In the genomic region with DNA sequence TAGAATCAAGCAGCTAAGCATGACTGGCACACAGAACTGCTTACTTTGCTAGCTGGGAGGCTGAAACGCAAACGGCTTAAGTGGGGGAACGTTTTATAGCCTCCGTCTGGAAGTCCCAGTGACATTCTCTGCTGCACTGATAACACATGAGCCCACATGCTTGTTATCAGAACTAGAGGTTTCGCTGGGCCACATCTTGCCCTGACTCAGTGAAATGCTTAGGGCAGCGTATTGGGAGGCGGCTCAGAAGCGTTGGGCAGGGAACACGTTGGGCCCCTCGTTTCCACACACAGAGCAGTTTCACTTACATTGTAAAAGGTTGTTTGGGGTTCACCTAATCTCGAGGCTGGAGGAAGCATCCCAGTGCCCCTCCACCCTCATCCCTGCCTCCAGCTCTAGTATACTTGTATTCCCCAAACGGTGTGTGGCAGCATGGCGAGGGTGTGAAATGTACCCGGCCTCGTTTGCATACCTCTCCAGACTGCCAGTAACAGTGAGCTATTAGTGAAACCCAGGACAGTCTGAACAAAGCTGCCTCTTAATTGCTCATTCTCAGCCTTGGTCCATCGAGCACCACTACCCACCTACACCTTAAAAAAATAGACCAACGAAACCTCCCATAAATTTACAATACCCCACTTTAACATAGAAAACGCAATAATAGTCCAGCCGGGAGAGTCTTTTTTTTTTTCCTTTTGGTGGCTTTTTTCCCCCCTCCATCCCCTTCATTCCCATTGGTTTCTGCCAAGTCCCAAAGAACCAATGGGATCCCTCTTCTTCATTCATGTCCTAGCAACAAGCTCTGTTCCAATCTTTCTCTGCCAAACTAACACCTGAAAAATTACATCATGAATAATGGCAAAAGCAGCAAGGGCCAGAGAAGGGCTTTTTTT, we compare ENCODE assay signal across 9 cellular contexts.
DNase-seq lines count a peak whose midpoint lies in the region; ATAC-seq, FAIRE-seq and TF ChIP-seq lines count a peak whose summit lies in the region.
"Had no signal": no experiment of that assay in that cellular context is flagged by ENCODE, and none has a peak within 500 bp of the region (broad histone marks: within the 10 kb centered on the region; RNA-seq: fewer than 3 reads in every experiment).

No MANE protein-coding gene starts in this region.

- no peak for TF ChIP-seq POLR2A in transverse colon (IDR thresholded peaks at IDR 0.05)
- TF ChIP-seq POLR2A in GM12892 (IDR thresholded peaks at IDR 0.05; ENCODE audit: low read depth, low read length), result no peak

- TF ChIP-seq CTCF in coronary artery (IDR thresholded peaks at IDR 0.05) (no peak), transverse colon (IDR thresholded peaks at IDR 0.05) (no peak)

- no peak for ATAC-seq in GM21360 (IDR thresholded peaks at IDR 0.05; ENCODE audit: unreplicated experiment)

- no peaks in the 10 kb centered on the region for H3K9me3 ChIP-seq in transverse colon

- TF ChIP-seq EP300 in transverse colon (IDR thresholded peaks at IDR 0.05; ENCODE audit: low read depth), result no peak

- peak overlapping the region; percentile 25 for H3K4me3 ChIP-seq in coronary artery
- no peak overlapping the region for H3K4me3 ChIP-seq in transverse colon

- in situ Hi-C loops in transverse colon (cut with MboI; ENCODE audit: low pct_ligation_motif_present in 1 of 4, low pct_unique_long_range_greater_than_20kb in 1 of 4, low sequenced_read_pairs in 3 of 4), result loop anchor here in 2 of 4 donors (25.0 kb wide), 2 partner anchors 541 to 841 kb away; no protein-coding TSS in a partner anchor

- no peak for FAIRE-seq in GM12892 (lab: Jason Lieb, UNC)

- H3K27ac ChIP-seq in coronary artery (peak overlapping the region; percentile 40 to 46), transverse colon (peak overlapping the region; percentile 60 to 81 (median 71))

- no peaks in the 10 kb centered on the region for H3K36me3 ChIP-seq in transverse colon

- peaks cover 8 to 22% (median 14%) of the 10 kb centered on the region in 4 donors for H3K4me1 ChIP-seq in transverse colon

- no peaks in the 10 kb centered on the region for H3K27me3 ChIP-seq in transverse colon

- 37 to 39% methylated on average over 3 to 19 of the region's 19 CpGs for WGBS in transverse colon (ENCODE audit: low coverage in 1 of 2), 2 donors

- intact Hi-C loops in transverse colon (cut with DNase I; ENCODE audit: low total_unique reads), result no loop called here

- DNase-seq in NCI-H2196 (lab: John Stamatoyannopoulos, UW; ENCODE audit: unreplicated experiment) (peak; percentile 9), NCI-H2196 treated with DMSO at 0.1 percent for 48 hours (lab: John Stamatoyannopoulos, UW; ENCODE audit: unreplicated experiment) (no peak), coronary artery (ENCODE audit: low spot score) (no peak), middle frontal gyrus (ENCODE audit: extremely low spot score, low spot score) (peak; percentile 29), transverse colon (no peak), GM12892 (ENCODE audit: insufficient read length) (no peak), ecto neural progenitor cell (ENCODE audit: low spot score) (no peak)
- DNase-seq: effector CD8-positive, alpha-beta T cell had no signal

Comparison
In these comparisons a context has a peak if more than half of its experiments do, and no peak if none do; other contexts are left out.
1. DNase-seq: peak in NCI-H2196 (single experiment) and middle frontal gyrus (single experiment); none in NCI-H2196 treated with DMSO at 0.1 percent for 48 hours (single experiment), coronary artery (single experiment), transverse colon (single experiment), GM12892 (single experiment) and ecto neural progenitor cell (single experiment).